ENCODE assay signal across 8 cellular contexts in the genomic region with DNA sequence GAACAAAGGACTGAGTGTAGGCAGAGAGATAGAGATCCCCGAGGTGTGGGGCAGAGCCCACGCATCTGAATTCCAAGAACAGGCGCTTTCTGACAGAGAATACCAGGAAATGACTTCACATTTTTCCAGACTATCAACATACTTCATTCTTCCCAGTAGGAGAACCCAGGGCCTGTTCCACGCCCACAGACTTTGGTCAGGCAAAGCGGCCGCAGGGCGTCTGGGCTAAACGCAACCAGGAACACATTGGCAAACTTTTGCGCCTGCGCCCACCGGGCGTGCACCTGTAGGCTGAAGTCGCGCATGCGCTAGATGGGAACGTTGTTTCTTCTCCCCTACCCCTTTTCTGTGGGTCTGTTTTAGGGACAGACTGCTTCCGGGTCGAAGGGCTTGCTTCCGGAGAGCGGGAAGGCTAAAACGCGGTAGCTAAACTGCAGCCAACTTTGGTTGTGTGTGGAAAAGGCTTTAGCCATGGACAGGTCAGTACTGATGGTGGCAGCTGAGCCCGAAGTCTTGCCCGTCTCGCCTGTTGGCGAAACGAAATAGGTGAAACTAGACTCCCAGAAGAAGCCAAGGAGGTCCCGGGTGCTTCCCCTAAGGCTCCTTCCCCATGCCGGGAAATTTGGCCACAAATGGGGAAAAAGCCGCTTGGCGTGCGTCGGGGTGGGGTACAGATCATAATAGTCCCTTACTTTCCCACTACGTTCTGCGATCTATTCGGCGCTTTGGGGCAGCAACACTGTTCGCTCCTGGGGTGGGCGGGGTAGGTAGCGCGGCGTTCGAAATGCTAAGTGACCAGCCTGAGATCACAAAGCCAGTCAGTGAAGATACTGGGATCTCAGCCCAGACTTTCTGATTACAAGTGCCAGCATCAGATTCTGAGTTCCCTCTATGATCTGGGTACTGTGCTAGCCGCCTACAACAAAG. TPM values are rescaled to one million over a fixed set of nuclear protein-coding genes. Genes with fewer than 3 reads are reported as not detected.
A peak's percentile ranks its signal among the peaks of the same experiment; 100 is the strongest.
DNase-seq lines count a peak whose midpoint lies in the region; ATAC-seq, FAIRE-seq and TF ChIP-seq lines count a peak whose summit lies in the region.

A gene (plus strand): TSS at position 384 of the 927 bp plus-strand sequence. CDS start 88 bp downstream, at position 472.

- H4K20me1 ChIP-seq in OCI-LY7 (ENCODE audit: insufficient read depth, low read length): peaks cover 13% of the 10 kb centered on the region; the same call in 1 of the 2 replicates

- H3K9me2 ChIP-seq in OCI-LY7 (ENCODE audit: insufficient read depth, low read length): no peaks in the 10 kb centered on the region

- H3K36me3 ChIP-seq in OCI-LY7 (ENCODE audit: insufficient read depth, low read length): peaks cover 37% of the 10 kb centered on the region

- peak within 1 kb of the TSS; percentile 94 for H2AFZ ChIP-seq in OCI-LY7 (ENCODE audit: low read length)

- no peak for FAIRE-seq in D721Med (lab: Jason Lieb, UNC)

- peak within 1 kb of the TSS; percentile 34 for H3K27ac ChIP-seq in OCI-LY7 (ENCODE audit: low read depth, low read length, poor library complexity, severe bottlenecking)

- peaks cover 41% of the 10 kb centered on the region for H3K79me2 ChIP-seq in OCI-LY7 (ENCODE audit: insufficient read depth, low read depth, low read length)

- TSS peak; percentile 71 for BruUV-seq in OCI-LY7 (replicated peaks; lab: Mats Ljungman, UMichigan)

- intact Hi-C loops in OCI-LY7 (cut with micrococcal nuclease; ENCODE audit: unreplicated experiment): loop anchor here (2.0 to 10.0 kb wide), 4 partner anchors 76 to 352 kb away; a partner anchor contains a TSS

- POLR2A ChIA-PET in OCI-LY7 (lab: Charles Lee): interaction anchor here (1.5 to 1.6 kb wide), 2 partner anchors 58 to 74 kb away, joined by 5 to 7 read pairs; no protein-coding TSS in a partner anchor

- peak within 1 kb of the TSS; percentile 98 for H3K4me3 ChIP-seq in OCI-LY7 (ENCODE audit: low read depth, low read length, poor library complexity, severe bottlenecking)

- H3K4me2 ChIP-seq in OCI-LY7 (ENCODE audit: low read length): peak within 1 kb of the TSS; percentile 91

- DNase-seq in D721Med (ENCODE audit: insufficient read length, low spot score) (peak; percentile 47), HuH-7.5 (ENCODE audit: low spot score) (peak; percentile 87), OCI-LY7 (ENCODE audit: low spot score) (peak; percentile 99), activated T-cell treated with anti-CD3 and anti-CD28 coated beads for 24 hours (ENCODE audit: low read depth) (peak; percentile 95), epidermal melanocyte (ENCODE audit: insufficient read length, low spot score) (peak; percentile 96), middle frontal gyrus (ENCODE audit: extremely low spot score, low spot score) (peak; percentile 92)
- DNase-seq in stimulated activated CD8-positive, alpha-beta memory T cell treated with anti-CD3 and anti-CD28 coated beads, Interleukin-2, amount 100 ng/mL, for 48 hours (ENCODE audit: low read depth in 2 of 2): peak; percentile 94 to 96

- H3K4me1 ChIP-seq in OCI-LY7 (ENCODE audit: insufficient read depth, low read length, poor library complexity, severe bottlenecking): peaks cover 21% of the 10 kb centered on the region

- peak; percentile 91 for ATAC-seq in GM21526 (IDR thresholded peaks at IDR 0.05; ENCODE audit: low FRiP score, unreplicated experiment)

- no peaks in the 10 kb centered on the region for H3K9me3 ChIP-seq in OCI-LY7 (ENCODE audit: low read length)

- CTCF ChIA-PET in OCI-LY7 (lab: Charles Lee; ENCODE audit: unreplicated experiment): no interaction called here

- TF ChIP-seq CTCF in D721Med (IDR thresholded peaks at IDR 0.05; ENCODE audit: insufficient read depth, missing control alignments) (no peak), OCI-LY7 (conservative IDR thresholded peaks at IDR 0.05; ENCODE audit: low read length) (no peak)

RNA-seq across cellular contexts. Expression of the gene that starts here (rescaled TPM):
- total RNA-seq in OCI-LY7 (2014; rRNA removed; shearing (Covaris generic)): 106 and 113 TPM in 2 replicates
- 122 and 126 TPM in 2 replicates for total RNA-seq in OCI-LY7 (2022)

Comparison
In these comparisons a context has a peak if more than half of its experiments do, and no peak if none do; other contexts are left out.
1. Peak in every context shown above with its lines: DNase-seq, ATAC-seq, H3K4me3 ChIP-seq and H3K27ac ChIP-seq.
2. DNase-seq: peak in every context shown above with its lines; median percentile 99 in OCI-LY7; 96 in epidermal melanocyte; 95 in activated T-cell treated with anti-CD3 and anti-CD28 coated beads for 24 hours; 95 in stimulated activated CD8-positive, alpha-beta memory T cell treated with anti-CD3 and anti-CD28 coated beads, Interleukin-2, amount 100 ng/mL, for 48 hours; 92 in middle frontal gyrus; 87 in HuH-7.5; 47 in D721Med.